8 cellular contexts compared by ENCODE assay signal in the genomic region with DNA sequence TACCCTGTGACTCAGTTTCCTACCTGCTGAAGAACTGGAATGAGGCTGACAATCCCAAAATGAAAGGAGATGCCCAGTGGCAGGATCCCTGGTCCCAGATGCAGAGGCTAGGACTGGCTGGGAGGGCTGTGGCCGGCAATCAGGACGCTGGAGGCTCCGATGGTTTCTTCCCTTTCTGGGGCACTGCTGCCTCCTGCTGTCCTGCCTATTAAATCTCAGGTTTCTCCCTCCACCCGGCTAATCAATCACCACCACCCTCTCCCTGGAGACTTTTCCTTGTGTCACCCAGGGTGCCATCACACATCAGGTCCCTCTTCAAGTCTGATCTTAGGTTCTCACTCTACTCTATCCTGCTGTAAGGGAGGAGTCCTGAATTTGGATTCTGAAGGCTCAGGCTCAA.
A peak's percentile ranks its signal among the peaks of the same experiment; 100 is the strongest.
DNase-seq lines count a peak whose midpoint lies in the region; ATAC-seq and TF ChIP-seq lines count a peak whose summit lies in the region.

No MANE protein-coding gene starts in this region.

- H3K9me3 ChIP-seq in right atrium auricular region, result no peaks in the 10 kb centered on the region

- no peak overlapping the region for H3K27ac ChIP-seq in right atrium auricular region

- peak; percentile 61 for DNase-seq in DMS 273 (lab: John Stamatoyannopoulos, UW; ENCODE audit: unreplicated experiment)
- DNase-seq in DMS 273 treated with DMSO at 0.1 percent for 48 hours (lab: John Stamatoyannopoulos, UW), result no peak
- peak; percentile 50 for DNase-seq in NCI-H2171 treated with DMSO at 0.1 percent for 48 hours (lab: John Stamatoyannopoulos, UW)
- DNase-seq in amygdala (lab: John Stamatoyannopoulos, UW), result peak in 46 of 56 donors; percentile 5 to 69 (median 25)
- peak; percentile 69 for DNase-seq in right atrium auricular region (ENCODE audit: low spot score)
- DNase-seq in renal cortical epithelial cell (ENCODE audit: low read depth), result peak; percentile 40
- DNase-seq in middle frontal gyrus (ENCODE audit: extremely low spot score, low spot score), result no peak

- H3K4me1 ChIP-seq in right atrium auricular region, result no peaks in the 10 kb centered on the region

- peak; percentile 72 for ATAC-seq in HG02588 (IDR thresholded peaks at IDR 0.05; ENCODE audit: unreplicated experiment)

- H3K4me3 ChIP-seq in right atrium auricular region, result peak overlapping the region; percentile 23 to 36

- TF ChIP-seq CTCF in right atrium auricular region (IDR thresholded peaks at IDR 0.05), result peak in 1 of 2 donors; percentile 79

- H3K36me3 ChIP-seq in right atrium auricular region, result no peaks in the 10 kb centered on the region

- H3K27me3 ChIP-seq in right atrium auricular region, result no peaks in the 10 kb centered on the region

Comparison
In these comparisons a context has a peak if more than half of its experiments do, and no peak if none do; other contexts are left out.
1. DNase-seq: peak in DMS 273 (single experiment), NCI-H2171 treated with DMSO at 0.1 percent for 48 hours (single experiment), amygdala (46 of 56), right atrium auricular region (single experiment) and renal cortical epithelial cell (single experiment); none in DMS 273 treated with DMSO at 0.1 percent for 48 hours (single experiment) and middle frontal gyrus (single experiment).